1 cellular context compared by ENCODE assay signal in the genomic region with DNA sequence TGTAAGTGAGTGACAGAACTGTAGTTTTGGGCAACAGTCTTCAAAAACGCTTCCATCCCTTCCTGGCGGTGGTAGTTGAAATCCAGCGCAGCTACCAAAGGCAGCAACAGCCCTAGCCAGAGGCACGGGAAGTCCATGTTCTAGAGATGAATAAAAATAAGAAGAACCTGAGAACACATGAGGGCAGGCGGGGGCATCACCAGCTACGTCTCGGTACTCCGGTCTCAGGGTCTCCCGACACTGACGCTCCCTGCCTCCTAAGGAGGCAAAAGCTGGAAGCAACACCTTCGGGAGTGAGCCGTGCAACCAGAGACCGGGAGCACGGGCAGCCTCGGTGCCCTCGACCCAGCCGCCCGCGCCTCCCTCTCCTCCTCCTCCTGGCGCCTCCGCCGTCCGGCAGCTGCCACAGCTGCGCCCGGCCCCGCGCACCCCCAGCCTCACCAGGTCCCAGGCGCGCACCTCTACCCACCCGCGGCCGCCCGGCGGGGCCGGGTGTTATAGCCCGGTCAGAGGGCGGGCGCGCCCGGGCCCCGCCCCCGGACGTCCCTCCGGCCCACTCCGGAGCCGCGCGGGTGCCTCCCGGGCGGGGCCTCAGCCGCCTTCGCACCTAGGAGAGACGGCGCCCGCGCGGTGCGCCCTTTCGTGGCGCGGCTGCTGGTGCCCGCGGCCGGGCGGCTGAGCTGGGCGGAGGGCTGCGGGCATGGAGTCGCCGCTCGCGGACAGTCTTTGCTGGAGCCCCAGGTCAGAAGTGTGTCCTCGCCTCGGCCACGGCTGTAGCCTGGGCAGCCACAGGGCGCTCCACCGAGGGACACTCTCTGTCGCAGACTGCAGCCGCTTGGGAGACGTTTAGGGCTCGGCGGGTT.
A peak's percentile ranks its signal among the peaks of the same experiment; 100 is the strongest.
TF ChIP-seq lines count a peak whose summit lies in the region.

CPM (minus strand) TSS at position 471 of the 863 bp plus-strand sequence; CDS start at position 137, 334 bp downstream.

TF ChIP-seq in GM12878, 131 proteins besides CTCF, POLR2A, EP300 and RAD21 (continued from another document):
- TF ChIP-seq ZNF687 (IDR thresholded peaks at IDR 0.05): peak; percentile 70
- no peak for TF ChIP-seq POLR2AphosphoS5 (IDR thresholded peaks at IDR 0.05; ENCODE audit: low read length)
- TF ChIP-seq MAX (IDR thresholded peaks at IDR 0.05; ENCODE audit: low read depth, low read length): peak; percentile 27; the same call in 1 of the 2 replicates
- TF ChIP-seq ZNF217 (IDR thresholded peaks at IDR 0.05): 0 out of 2 replicates have a peak, but pooled peaks have one; percentile 35
- 0 out of 2 replicates have a peak, but pooled peaks have one; percentile 12 for TF ChIP-seq TCF12 (IDR thresholded peaks at IDR 0.05; ENCODE audit: low read depth, low read length)
- peak; percentile 52 for TF ChIP-seq HDAC6 (IDR thresholded peaks at IDR 0.05; ENCODE audit: unreplicated experiment)
- peak; percentile 42 for TF ChIP-seq IKZF1 (conservative IDR thresholded peaks at IDR 0.05)
- no peak for TF ChIP-seq NR2C1 (IDR thresholded peaks at IDR 0.05)
- TF ChIP-seq, protein P1, sequence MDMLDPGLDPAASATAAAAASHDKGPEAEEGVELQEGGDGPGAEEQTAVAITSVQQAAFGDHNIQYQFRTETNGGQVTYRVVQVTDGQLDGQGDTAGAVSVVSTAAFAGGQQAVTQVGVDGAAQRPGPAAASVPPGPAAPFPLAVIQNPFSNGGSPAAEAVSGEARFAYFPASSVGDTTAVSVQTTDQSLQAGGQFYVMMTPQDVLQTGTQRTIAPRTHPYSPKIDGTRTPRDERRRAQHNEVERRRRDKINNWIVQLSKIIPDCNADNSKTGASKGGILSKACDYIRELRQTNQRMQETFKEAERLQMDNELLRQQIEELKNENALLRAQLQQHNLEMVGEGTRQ (IDR thresholded peaks at IDR 0.05; ENCODE audit: borderline replicate concordance, low read depth, low read length): no peak
- TF ChIP-seq NR2F1 (conservative IDR thresholded peaks at IDR 0.05): peak; percentile 48
- TF ChIP-seq, protein P2, sequence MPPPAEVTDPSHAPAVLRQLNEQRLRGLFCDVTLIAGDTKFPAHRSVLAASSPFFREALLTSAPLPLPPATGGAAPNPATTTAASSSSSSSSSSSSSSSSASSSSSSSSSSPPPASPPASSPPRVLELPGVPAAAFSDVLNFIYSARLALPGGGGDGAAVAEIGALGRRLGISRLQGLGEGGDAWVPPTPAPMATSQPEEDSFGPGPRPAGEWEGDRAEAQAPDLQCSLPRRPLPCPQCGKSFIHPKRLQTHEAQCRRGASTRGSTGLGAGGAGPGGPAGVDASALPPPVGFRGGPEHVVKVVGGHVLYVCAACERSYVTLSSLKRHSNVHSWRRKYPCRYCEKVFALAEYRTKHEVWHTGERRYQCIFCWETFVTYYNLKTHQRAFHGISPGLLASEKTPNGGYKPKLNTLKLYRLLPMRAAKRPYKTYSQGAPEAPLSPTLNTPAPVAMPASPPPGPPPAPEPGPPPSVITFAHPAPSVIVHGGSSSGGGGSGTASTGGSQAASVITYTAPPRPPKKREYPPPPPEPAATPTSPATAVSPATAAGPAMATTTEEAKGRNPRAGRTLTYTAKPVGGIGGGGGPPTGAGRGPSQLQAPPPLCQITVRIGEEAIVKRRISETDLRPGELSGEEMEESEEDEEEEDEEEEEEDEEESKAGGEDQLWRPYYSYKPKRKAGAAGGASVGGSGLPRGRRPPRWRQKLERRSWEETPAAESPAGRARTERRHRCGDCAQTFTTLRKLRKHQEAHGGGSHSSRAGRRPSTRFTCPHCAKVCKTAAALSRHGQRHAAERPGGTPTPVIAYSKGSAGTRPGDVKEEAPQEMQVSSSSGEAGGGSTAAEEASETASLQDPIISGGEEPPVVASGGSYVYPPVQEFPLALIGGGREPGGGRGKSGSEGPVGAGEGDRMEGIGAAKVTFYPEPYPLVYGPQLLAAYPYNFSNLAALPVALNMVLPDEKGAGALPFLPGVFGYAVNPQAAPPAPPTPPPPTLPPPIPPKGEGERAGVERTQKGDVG (CRISPR knock-in tag; IDR thresholded peaks at IDR 0.05): no peak
- TF ChIP-seq BCLAF1 (IDR thresholded peaks at IDR 0.05): no peak
- TF ChIP-seq SREBF2 (IDR thresholded peaks at IDR 0.05; ENCODE audit: low read length): no peak
- TF ChIP-seq MTA2 (IDR thresholded peaks at IDR 0.05; ENCODE audit: low read depth): peak; percentile 3; the same call in 1 of the 2 replicates
- TF ChIP-seq ATF3 (IDR thresholded peaks at IDR 0.05; ENCODE audit: borderline replicate concordance, extremely low read depth, low read depth, low read length): no peak
- no peak for TF ChIP-seq MTA3 (IDR thresholded peaks at IDR 0.05; ENCODE audit: borderline replicate concordance, low read length)
- TF ChIP-seq CHD4 (IDR thresholded peaks at IDR 0.05): no peak
- TF ChIP-seq BMI1 (IDR thresholded peaks at IDR 0.05; ENCODE audit: borderline replicate concordance): no peak
- 0 out of 2 replicates have a peak, but pooled peaks have one; percentile 18 for TF ChIP-seq BACH1 (IDR thresholded peaks at IDR 0.05; ENCODE audit: borderline replicate concordance)
- TF ChIP-seq PAX5 (IDR thresholded peaks at IDR 0.05; ENCODE audit: borderline replicate concordance, low read depth, low read length): no peak
- no peak for TF ChIP-seq TCF3 (IDR thresholded peaks at IDR 0.05; ENCODE audit: borderline replicate concordance, insufficient read depth, low read depth, low read length)
- no peak for TF ChIP-seq ZNF384 (IDR thresholded peaks at IDR 0.05; ENCODE audit: borderline replicate concordance, low read depth, low read length)
- TF ChIP-seq MEF2A (IDR thresholded peaks at IDR 0.05; ENCODE audit: insufficient read depth, low read depth, low read length): no peak
- TF ChIP-seq JUNB (IDR thresholded peaks at IDR 0.05): no peak
- TF ChIP-seq, protein P3, sequence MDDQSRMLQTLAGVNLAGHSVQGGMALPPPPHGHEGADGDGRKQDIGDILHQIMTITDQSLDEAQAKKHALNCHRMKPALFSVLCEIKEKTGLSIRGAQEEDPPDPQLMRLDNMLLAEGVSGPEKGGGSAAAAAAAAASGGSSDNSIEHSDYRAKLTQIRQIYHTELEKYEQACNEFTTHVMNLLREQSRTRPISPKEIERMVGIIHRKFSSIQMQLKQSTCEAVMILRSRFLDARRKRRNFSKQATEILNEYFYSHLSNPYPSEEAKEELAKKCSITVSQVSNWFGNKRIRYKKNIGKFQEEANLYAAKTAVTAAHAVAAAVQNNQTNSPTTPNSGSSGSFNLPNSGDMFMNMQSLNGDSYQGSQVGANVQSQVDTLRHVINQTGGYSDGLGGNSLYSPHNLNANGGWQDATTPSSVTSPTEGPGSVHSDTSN (IDR thresholded peaks at IDR 0.05; ENCODE audit: insufficient replicate concordance, low read depth, low read length): no peak
- TF ChIP-seq ETV6 (conservative IDR thresholded peaks at IDR 0.05 in 1 of 2, IDR thresholded peaks at IDR 0.05 in 1 of 2; ENCODE audit: borderline replicate concordance in 1 of 2, low read depth in 1 of 2): no peak
- no peak for TF ChIP-seq NFIC (IDR thresholded peaks at IDR 0.05; ENCODE audit: low read depth, low read length)
- no peak for TF ChIP-seq SPI1 (IDR thresholded peaks at IDR 0.05; ENCODE audit: borderline replicate concordance, insufficient read depth, low read depth, low read length)
- TF ChIP-seq HSF1 (IDR thresholded peaks at IDR 0.05; ENCODE audit: low read depth, low read length): no peak
- TF ChIP-seq ZNF622 (IDR thresholded peaks at IDR 0.05): no peak
- TF ChIP-seq KLF5 (IDR thresholded peaks at IDR 0.05; ENCODE audit: partially characterized antibody): no peak
